14 cellular contexts compared by ENCODE assay signal in genomic region chr3:126063358-126063965, GRCh38.
"Had no signal": no experiment of that assay in that cellular context is flagged by ENCODE, and none has a peak within 500 bp of the region (broad histone marks: within the 10 kb centered on the region; RNA-seq: fewer than 3 reads in every experiment).

No MANE protein-coding gene starts in this region.

- H3K9me3 Mint-ChIP-seq: activated CD4-positive, alpha-beta memory T cell treated with anti-CD3 and anti-CD28 coated beads for 36 hours; activated T-helper 1 cell treated with anti-CD3 and anti-CD28 coated beads, Interleukin-12 subunit alpha, Interleukin-12 subunit beta, Interleukin-2, Interleukin-4 antibody, amounts not matched to agents 30 ng/mL and 10 ng/mL and 1 ng/mL, durations not matched to agents 14 hours and 24 hours and 36 hours had no signal

- DNase-seq: activated CD4-positive, alpha-beta memory T cell treated with anti-CD3 and anti-CD28 coated beads for 36 hours; activated CD8-positive, alpha-beta memory T cell treated with anti-CD3 and anti-CD28 coated beads, Interleukin-2, amount 50 U/mL, for 48 hours; activated naive CD4-positive, alpha-beta T cell; dorsolateral prefrontal cortex; erythroblast; islet precursor cell; ovary; sigmoid colon; spleen; SW 1271 had no signal

- H3K4me3 Mint-ChIP-seq: activated CD4-positive, alpha-beta memory T cell treated with anti-CD3 and anti-CD28 coated beads for 36 hours; activated T-helper 1 cell treated with anti-CD3 and anti-CD28 coated beads, Interleukin-12 subunit alpha, Interleukin-12 subunit beta, Interleukin-2, Interleukin-4 antibody, amounts not matched to agents 30 ng/mL and 10 ng/mL and 1 ng/mL, durations not matched to agents 14 hours and 24 hours and 36 hours had no signal

- H3K27ac Mint-ChIP-seq: activated CD4-positive, alpha-beta memory T cell treated with anti-CD3 and anti-CD28 coated beads for 36 hours; activated T-helper 1 cell treated with anti-CD3 and anti-CD28 coated beads, Interleukin-12 subunit alpha, Interleukin-12 subunit beta, Interleukin-2, Interleukin-4 antibody, amounts not matched to agents 30 ng/mL and 10 ng/mL and 1 ng/mL, durations not matched to agents 14 hours and 24 hours and 36 hours had no signal

- H3K27me3 Mint-ChIP-seq: activated CD4-positive, alpha-beta memory T cell treated with anti-CD3 and anti-CD28 coated beads for 36 hours had no signal

- ATAC-seq: activated CD4-positive, CD25-positive, alpha-beta regulatory T cell treated with anti-CD3 and anti-CD28 coated beads, Interleukin-2, amount 50 U/mL, for 24 hours; gastroesophageal sphincter; left lobe of liver had no signal
